ENCODE assay signal across 22 cellular contexts in the genomic region with DNA sequence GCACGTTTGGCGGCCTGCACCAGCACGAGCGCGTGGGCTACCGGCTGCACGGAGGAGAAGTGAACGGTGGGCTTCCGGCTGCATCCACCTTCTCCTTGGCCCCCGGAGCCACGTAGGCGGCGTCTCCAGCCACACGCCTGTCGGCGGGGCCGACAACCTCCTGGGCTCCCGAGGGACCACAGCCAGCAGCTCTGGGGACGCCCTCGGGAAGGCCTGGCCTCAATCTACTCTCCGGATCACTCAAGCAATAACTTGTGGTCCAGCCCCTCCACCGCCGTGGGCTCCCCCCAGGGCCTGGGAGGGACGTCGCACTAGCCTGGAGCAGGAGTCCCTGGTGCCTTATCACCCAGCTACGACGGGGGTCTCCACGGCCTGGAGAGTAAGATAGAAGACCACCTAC.
"Had no signal": no experiment of that assay in that cellular context is flagged by ENCODE, and none has a peak within 500 bp of the region (broad histone marks: within the 10 kb centered on the region; RNA-seq: fewer than 3 reads in every experiment).

No MANE protein-coding gene starts in this region.

- ATAC-seq: gastroesophageal sphincter, left lung, mucosa of descending colon had no signal

- DNase-seq: activated CD4-positive, alpha-beta memory T cell treated with anti-CD3 and anti-CD28 coated beads, Interleukin-2, amount 10 ng/mL, durations not matched to agents 7 days and 5 days; activated CD4-positive, alpha-beta T cell treated with anti-CD3 and anti-CD28 coated beads, Interleukin-2, amount 10 ng/mL, durations not matched to agents 24 days and 14 days; activated CD4-positive, CD25-positive, alpha-beta regulatory T cell treated with anti-CD3 and anti-CD28 coated beads, Interleukin-2, amount 50 U/mL, for 72 hours; activated gamma-delta T cell treated with Interleukin-2 at 50 U/mL for 16 hours; activated T-cell treated with anti-CD3 and anti-CD28 coated beads, Interleukin-2, amount 50 U/mL, for 24 hours; amniotic stem cell; caudate nucleus; retina; stimulated activated CD4-positive, alpha-beta T cell treated with anti-CD3 and anti-CD28 coated beads, Interleukin-15, amount 100 ng/mL, for 24 hours; stimulated activated CD4-positive, alpha-beta T cell treated with anti-CD3 and anti-CD28 coated beads, Interleukin-2, amount 100 ng/mL, for 24 hours; stimulated activated naive CD4-positive, alpha-beta T cell; T-helper 2 cell; trophoblast cell had no signal

- H3K4me1 ChIP-seq: gastroesophageal sphincter, left lung, vagina had no signal

- H2AFZ ChIP-seq: hepatocyte had no signal

- H3K4me3 ChIP-seq: gastroesophageal sphincter, hepatocyte, left lung, lung, mucosa of descending colon, ovary, smooth muscle cell, thoracic aorta, vagina had no signal

- H3K4me2 ChIP-seq: hepatocyte, smooth muscle cell had no signal

- H3K27me3 ChIP-seq: gastroesophageal sphincter, hepatocyte, left lung, ovary, vagina had no signal

- H3K79me2 ChIP-seq: hepatocyte had no signal

- H3K36me3 ChIP-seq: left lung, ovary had no signal

- H3K9me3 ChIP-seq: ovary, thoracic aorta had no signal

- H3K27ac ChIP-seq: gastroesophageal sphincter, hepatocyte, left lung, ovary, thoracic aorta, vagina had no signal
